In genomic region chr10:30672338-30672737, GRCh38 we compare ENCODE assay signal across 5 cellular contexts. TPM values are rescaled to one million over a fixed set of nuclear protein-coding genes. Genes with fewer than 3 reads are reported as not detected.
"Had no signal": no experiment of that assay in that cellular context is flagged by ENCODE, and none has a peak within 500 bp of the region (broad histone marks: within the 10 kb centered on the region; RNA-seq: fewer than 3 reads in every experiment).

No MANE protein-coding gene starts in this region.

RNA-seq across cellular contexts. Expression of gene LYZL2, which starts 42.8 kb away (rescaled TPM):
- total RNA-seq: GM23338, H1, H9, HT-29, IMR-90 had no signal
- polyA plus RNA-seq: GM23338, H1, IMR-90 had no signal
